Comparison of ENCODE assay signal across 1 cellular context in the genomic region with DNA sequence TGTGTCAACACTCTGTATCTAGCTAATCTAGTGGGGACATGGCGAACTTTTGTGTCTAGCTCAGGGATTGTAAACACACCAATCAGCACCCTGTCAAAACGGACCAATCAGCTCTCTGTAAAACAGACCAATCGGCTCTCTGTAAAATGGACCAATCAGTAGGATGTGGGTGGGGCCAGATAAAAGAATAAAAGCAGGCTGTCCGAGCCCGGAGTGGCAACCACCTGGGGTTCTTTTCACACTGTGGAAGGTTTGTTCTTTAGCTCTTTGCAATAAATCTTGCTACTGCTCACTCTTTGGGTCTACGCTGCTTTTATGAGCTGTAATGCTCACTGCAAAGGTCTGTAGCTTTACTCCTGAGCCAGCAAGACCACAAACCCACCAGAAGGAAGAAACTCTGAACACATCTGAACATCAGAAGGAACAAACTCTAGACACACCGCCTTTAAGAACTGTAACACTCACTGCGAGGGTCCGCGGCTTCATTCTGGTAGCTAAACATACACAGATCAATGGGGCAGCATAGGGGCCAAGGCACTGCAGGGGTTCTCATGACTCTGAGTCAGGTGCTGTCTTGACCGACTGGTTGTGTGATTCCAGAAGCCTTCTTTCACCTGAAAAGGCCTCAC.
TF ChIP-seq lines count a peak whose summit lies in the region.

No MANE protein-coding gene starts in this region.

TF ChIP-seq in HepG2, 621 proteins besides CTCF, POLR2A, EP300 and RAD21:
- TF ChIP-seq NFYB (CRISPR knock-in tag; IDR thresholded peaks at IDR 0.05) (peak; percentile 69; the same call in 1 of the 2 replicates), NFYC (CRISPR knock-in tag; IDR thresholded peaks at IDR 0.05) (peak; percentile 47; the same call in 1 of the 2 replicates), ZMYM4 (CRISPR knock-in tag; IDR thresholded peaks at IDR 0.05) (peak; percentile 29; the same call in 1 of the 2 replicates)
